In genomic region chr5:108521011-108521700, GRCh38 we compare ENCODE assay signal across 11 cellular contexts.
DNase-seq lines count a peak whose midpoint lies in the region; ATAC-seq and TF ChIP-seq lines count a peak whose summit lies in the region.
"Had no signal": no experiment of that assay in that cellular context is flagged by ENCODE, and none has a peak within 500 bp of the region (broad histone marks: within the 10 kb centered on the region; RNA-seq: fewer than 3 reads in every experiment).

No MANE protein-coding gene starts in this region.

- in situ Hi-C loops in mammary epithelial cell (cut with MboI; ENCODE audit: low sequenced_read_pairs in 2 of 2) = loop anchor here in 1 of 2 donors (25.0 kb wide), 1 partner anchor 966 kb away; no protein-coding TSS in a partner anchor

- BruUV-seq in mammary epithelial cell (replicated peaks; lab: Mats Ljungman, UMichigan) = no TSS peak

- intact Hi-C loops in mammary epithelial cell (cut with micrococcal nuclease) = loop anchor here (5.0 to 10.0 kb wide), 3 partner anchors 121 to 946 kb away; no protein-coding TSS in a partner anchor
- intact Hi-C loops in activated CD4-positive, alpha-beta T cell treated with anti-CD3 and anti-CD28 coated beads for 36 hours (cut with DNase I, micrococcal nuclease) = loop anchor here in 1 of 2 experiments (10.0 kb wide), 1 partner anchor 954 kb away; no protein-coding TSS in a partner anchor

- peaks cover 7% of the 10 kb centered on the region for H3K27me3 Mint-ChIP-seq in activated CD4-positive, alpha-beta T cell treated with anti-CD3 and anti-CD28 coated beads for 36 hours

- H3K27ac Mint-ChIP-seq in activated CD4-positive, alpha-beta T cell treated with anti-CD3 and anti-CD28 coated beads for 36 hours = no peak overlapping the region

- H3K27ac ChIP-seq in HUES6 (ENCODE audit: low read depth, low read length) = peak overlapping the region; percentile 31; the same call in 1 of the 2 replicates
- no peak overlapping the region for H3K27ac ChIP-seq in mammary epithelial cell (ENCODE audit: insufficient read depth, low read depth, low read length)
- H3K27ac ChIP-seq: 22Rv1 had no signal

- H3K4me2 ChIP-seq in mammary epithelial cell (ENCODE audit: insufficient read depth, low read depth, low read length) = no peak overlapping the region

- H3K4me3 Mint-ChIP-seq in activated CD4-positive, alpha-beta T cell treated with anti-CD3 and anti-CD28 coated beads for 36 hours = no peak overlapping the region

- ATAC-seq in HG02852 (IDR thresholded peaks at IDR 0.05; ENCODE audit: unreplicated experiment) = peak; percentile 87
- no peak for ATAC-seq in activated CD4-positive, alpha-beta T cell treated with anti-CD3 and anti-CD28 coated beads for 36 hours

- peaks cover 1% of the 10 kb centered on the region for H3K9me3 Mint-ChIP-seq in activated CD4-positive, alpha-beta T cell treated with anti-CD3 and anti-CD28 coated beads for 36 hours (ENCODE audit: low read depth)

- WGBS in mammary epithelial cell (ENCODE audit: low coverage, missing lambda C conversion rate) = 35% methylated on average over 7 of the region's 7 CpGs

- H4K20me1 ChIP-seq in mammary epithelial cell (ENCODE audit: insufficient read depth, low read length) = no peaks in the 10 kb centered on the region

- H3K36me3 ChIP-seq in HUES6 (ENCODE audit: control insufficient read depth, insufficient read depth, low read length) (no peaks in the 10 kb centered on the region), mammary epithelial cell (ENCODE audit: insufficient read depth, low read length) (no peaks in the 10 kb centered on the region)
- H3K36me3 ChIP-seq: stomach had no signal

- H3K9me3 ChIP-seq in HUES6 (ENCODE audit: control insufficient read depth, insufficient read depth, low read depth, low read length) (peaks cover 10% of the 10 kb centered on the region), mammary epithelial cell (replicated peaks; ENCODE audit: insufficient read depth, low read length) (no peaks in the 10 kb centered on the region)

- H2AFZ ChIP-seq in mammary epithelial cell (ENCODE audit: low read depth, low read length) = no peak overlapping the region

- POLR2A ChIA-PET in activated CD4-positive, alpha-beta T cell treated with anti-CD3 and anti-CD28 coated beads for 36 hours (lab: Charles Lee) = interaction anchor here (0.6 kb wide), 1 partner anchor 33 kb away, joined by 15 read pairs; no protein-coding TSS in a partner anchor

- no peaks in the 10 kb centered on the region for H3K4me1 Mint-ChIP-seq in activated CD4-positive, alpha-beta T cell treated with anti-CD3 and anti-CD28 coated beads for 36 hours

- no peak for TF ChIP-seq CTCF in mammary epithelial cell (conservative IDR thresholded peaks at IDR 0.05 in 1 of 2, IDR thresholded peaks at IDR 0.05 in 1 of 2; ENCODE audit: extremely low read depth in 1 of 2, insufficient read depth in 1 of 2, low read depth in 1 of 2, low read length in 2 of 2)

- no peak overlapping the region for H3K4me3 ChIP-seq in HUES6 (ENCODE audit: low read depth, low read length)
- H3K4me3 ChIP-seq in mammary epithelial cell (replicated peaks in 1 of 3; ENCODE audit: insufficient read depth in 1 of 3, low read depth in 2 of 3, low read length in 3 of 3) = no peak overlapping the region
- H3K4me3 ChIP-seq: stomach had no signal

- dilution Hi-C loops in mammary epithelial cell (cut with HindIII; ENCODE audit: low sequenced_read_pairs) = no loop called here

- H3K4me1 ChIP-seq in HUES6 (ENCODE audit: control insufficient read depth, insufficient read depth, low read length) (peaks cover 17% of the 10 kb centered on the region), mammary epithelial cell (ENCODE audit: insufficient read depth, low read length) (no peaks in the 10 kb centered on the region)
- H3K4me1 ChIP-seq: stomach had no signal

- DNase-seq in NOMO-1 treated with DMSO at 0.1 percent for 48 hours (lab: John Stamatoyannopoulos, UW; ENCODE audit: unreplicated experiment) = peak; percentile 4
- DNase-seq in NOMO-1 treated with dmso at 0.1 percent for 144 hours (lab: John Stamatoyannopoulos, UW; ENCODE audit: unreplicated experiment) = no peak
- no peak for DNase-seq in mammary epithelial cell
- no peak for DNase-seq in iPS-NIHi11 (ENCODE audit: low spot score)
- no peak for DNase-seq in activated CD4-positive, alpha-beta T cell treated with anti-CD3 and anti-CD28 coated beads for 36 hours
- DNase-seq in DMS 273 treated with DMSO at 0.1 percent for 48 hours (lab: John Stamatoyannopoulos, UW) = no peak
- DNase-seq: activated CD4-positive, alpha-beta T cell treated with anti-CD3 and anti-CD28 coated beads, Interleukin-2, amount 50 U/mL, for 1 hour; stomach had no signal

- H3K27me3 ChIP-seq in HUES6 (ENCODE audit: control insufficient read depth, insufficient read depth, low read length) (no peaks in the 10 kb centered on the region), mammary epithelial cell (ENCODE audit: insufficient read depth, low read length) (peaks cover 3% of the 10 kb centered on the region)
- H3K27me3 ChIP-seq: stomach had no signal

- CTCF ChIA-PET in mammary epithelial cell (lab: Charles Lee; ENCODE audit: low non-redundant PET) = no interaction called here
- CTCF ChIA-PET in activated CD4-positive, alpha-beta T cell treated with anti-CD3 and anti-CD28 coated beads for 36 hours (lab: Charles Lee) = interaction anchor here (0.7 to 1.4 kb wide), 5 partner anchors 43 to 1677 kb away, joined by 3 to 5 read pairs (median 3); no protein-coding TSS in a partner anchor

- peak overlapping the region; percentile 39 for H3K9ac ChIP-seq in HUES6 (ENCODE audit: low read length)
- no peak overlapping the region for H3K9ac ChIP-seq in mammary epithelial cell (ENCODE audit: insufficient read depth, low read length)

- no peaks in the 10 kb centered on the region for H3K79me2 ChIP-seq in mammary epithelial cell (ENCODE audit: insufficient read depth, low read length)

- no peaks in the 10 kb centered on the region for H3K36me3 Mint-ChIP-seq in activated CD4-positive, alpha-beta T cell treated with anti-CD3 and anti-CD28 coated beads for 36 hours (ENCODE audit: low read depth)
